38 cellular contexts compared by ENCODE assay signal in the genomic region with DNA sequence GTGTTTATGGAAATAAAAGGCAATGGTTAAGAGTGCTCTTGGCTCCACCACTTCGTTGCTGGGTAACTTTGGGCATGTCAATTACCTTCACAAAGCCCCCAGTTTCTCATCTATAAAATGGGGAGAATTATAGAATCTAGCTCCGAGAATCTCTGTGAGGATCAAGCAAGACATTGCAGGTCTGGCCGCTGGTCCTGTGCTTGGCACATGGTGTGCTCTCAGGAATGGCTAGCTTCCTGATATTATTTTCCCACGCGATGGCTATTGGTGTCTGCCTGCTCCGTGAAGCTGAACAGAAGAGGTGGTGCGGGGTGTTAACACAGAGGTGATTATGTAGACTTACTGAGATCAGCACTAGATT. TPM values are rescaled to one million over a fixed set of nuclear protein-coding genes. Genes with fewer than 3 reads are reported as not detected.
"Had no signal": no experiment of that assay in that cellular context is flagged by ENCODE, and none has a peak within 500 bp of the region (broad histone marks: within the 10 kb centered on the region; RNA-seq: fewer than 3 reads in every experiment).

No MANE protein-coding gene starts in this region.

- H3K36me3 ChIP-seq: MG63 had no signal

- H3K9me3 ChIP-seq: MG63 had no signal

- DNase-seq: Karpas-422, Kasumi-1, MG63, MM.1S, MV-4-11, NCI-H1048, NCI-H1092, NCI-H1092 treated with DMSO at 0.1 percent for 48 hours, NCI-H1105, NCI-H1105 treated with DMSO at 0.1 percent for 48 hours, NCI-H1417, NCI-H1417 treated with DMSO at 0.1 percent for 48 hours, NCI-H1436, NCI-H1436 treated with DMSO at 0.1 percent for 48 hours, NCI-H1694, NCI-H1694 treated with DMSO at 0.1 percent for 48 hours, NCI-H187, NCI-H187 treated with DMSO at 0.1 percent for 48 hours, NCI-H1930, NCI-H2029, NCI-H2029 treated with DMSO at 0.1 percent for 48 hours, NCI-H2081, NCI-H2081 treated with DMSO at 0.1 percent for 48 hours, NCI-H2107, NCI-H2171, NCI-H2171 treated with DMSO at 0.1 percent for 48 hours, NCI-H2227 treated with DMSO at 0.1 percent for 48 hours, NCI-H226, NCI-H345, NCI-H446, NCI-H446 treated with DMSO at 0.1 percent for 48 hours, NCI-H510A, NCI-H510A treated with DMSO at 0.1 percent for 48 hours, NCI-H524 had no signal

- H3K27me3 ChIP-seq: MG63 had no signal

- H3K4me3 ChIP-seq: MG63 had no signal

RNA-seq across cellular contexts. Expression of a gene that starts 57.0 kb away (rescaled TPM):
- total RNA-seq: LHCN-M2, M059J, MCF 10A, NCI-H460 had no signal
